ENCODE assay signal across 28 cellular contexts in genomic region chr6:167336818-167337217, GRCh38. TPM values are rescaled to one million over a fixed set of nuclear protein-coding genes. Genes with fewer than 3 reads are reported as not detected.
DNase-seq lines count a peak whose midpoint lies in the region; ATAC-seq and TF ChIP-seq lines count a peak whose summit lies in the region.
"Had no signal": no experiment of that assay in that cellular context is flagged by ENCODE, and none has a peak within 500 bp of the region (broad histone marks: within the 10 kb centered on the region; RNA-seq: fewer than 3 reads in every experiment).

No MANE protein-coding gene starts in this region.

- H2AFZ ChIP-seq in osteoblast (ENCODE audit: low read length): no peak overlapping the region
- H2AFZ ChIP-seq: PC-9 had no signal

- H3K9ac ChIP-seq in BLaER1 treated with 17β-estradiol and CSF1 and Interleukin-3, amounts not matched to agents 10 nM and 100 nM: peak overlapping the region in 3 of 11 experiments; percentile 12 to 44 (median 39); a peak in 4 of 22 replicates

- no peaks in the 10 kb centered on the region; a peak in 1 of 22 replicates for H4K20me1 ChIP-seq in BLaER1 treated with 17β-estradiol and CSF1 and Interleukin-3, amounts not matched to agents 10 nM and 100 nM
- H4K20me1 ChIP-seq in osteoblast (ENCODE audit: insufficient read depth, low read length): no peaks in the 10 kb centered on the region

- in situ Hi-C loops in transverse colon (cut with MboI; ENCODE audit: low pct_ligation_motif_present in 1 of 4, low pct_unique_long_range_greater_than_20kb in 1 of 4, low sequenced_read_pairs in 3 of 4): no loop called here

- intact Hi-C loops in transverse colon (cut with DNase I; ENCODE audit: low total_unique reads): no loop called here

- no peaks in the 10 kb centered on the region for H3K36me3 ChIP-seq in BLaER1 treated with 17β-estradiol and CSF1 and Interleukin-3, amounts not matched to agents 10 nM and 100 nM
- no peaks in the 10 kb centered on the region for H3K36me3 ChIP-seq in MG63
- H3K36me3 ChIP-seq in osteoblast (ENCODE audit: insufficient read depth, low read length): no peaks in the 10 kb centered on the region
- H3K36me3 ChIP-seq in transverse colon: no peaks in the 10 kb centered on the region

- peak; percentile 40 for ATAC-seq in left lobe of liver
- ATAC-seq: A549, K562 had no signal

- TF ChIP-seq CTCF in osteoblast (IDR thresholded peaks at IDR 0.05; ENCODE audit: extremely low read depth, low read depth, low read length) (no peak), transverse colon (IDR thresholded peaks at IDR 0.05) (no peak)

- no peak for TF ChIP-seq EP300 in transverse colon (IDR thresholded peaks at IDR 0.05; ENCODE audit: low read depth)

- H3K9me3 ChIP-seq in BLaER1 treated with 17β-estradiol and CSF1 and Interleukin-3, amounts not matched to agents 10 nM and 100 nM (replicated peaks in 1 of 11): peaks cover 0 to 19% (median 4%) of the 10 kb centered on the region in 11 experiments; a peak in 8 of 22 replicates
- no peaks in the 10 kb centered on the region for H3K9me3 ChIP-seq in MG63
- H3K9me3 ChIP-seq in osteoblast (ENCODE audit: low read depth, low read length): peaks cover 3% of the 10 kb centered on the region
- no peaks in the 10 kb centered on the region for H3K9me3 ChIP-seq in transverse colon
- H3K9me3 ChIP-seq: A549 had no signal

- H3K4me1 ChIP-seq in BLaER1 treated with 17β-estradiol and CSF1 and Interleukin-3, amounts not matched to agents 10 nM and 100 nM: peaks cover 7 to 47% (median 30%) of the 10 kb centered on the region in 10 experiments; a peak in 19 of 20 replicates
- H3K4me1 ChIP-seq in osteoblast (ENCODE audit: insufficient read depth, low read length) (no peaks in the 10 kb centered on the region), transverse colon (no peaks in the 10 kb centered on the region)

- peak overlapping the region in 4 of 11 experiments; percentile 40 to 52 (median 46); a peak in 7 of 22 replicates for H3K27ac ChIP-seq in BLaER1 treated with 17β-estradiol and CSF1 and Interleukin-3, amounts not matched to agents 10 nM and 100 nM
- H3K27ac ChIP-seq in osteoblast (ENCODE audit: low read depth, low read length): no peak overlapping the region
- H3K27ac ChIP-seq in transverse colon: no peak overlapping the region
- H3K27ac ChIP-seq: A549, PC-9 had no signal

- TF ChIP-seq POLR2A in transverse colon (IDR thresholded peaks at IDR 0.05): no peak

- H3K79me2 ChIP-seq in osteoblast (ENCODE audit: insufficient read depth, low read length): no peaks in the 10 kb centered on the region

- H3K4me3 ChIP-seq in BLaER1 treated with 17β-estradiol and CSF1 and Interleukin-3, amounts not matched to agents 10 nM and 100 nM: 0 out of 20 replicates have a peak overlapping the region, but pooled peaks of 1 of the 10 experiments have one; percentile 12
- H3K4me3 ChIP-seq in MG63 (no peak overlapping the region), osteoblast (ENCODE audit: insufficient read depth, low read length) (no peak overlapping the region), transverse colon (no peak overlapping the region)
- H3K4me3 ChIP-seq: A549, K562, PC-9 had no signal

- DNase-seq in MG63 (peak; percentile 67), left lobe of liver (ENCODE audit: low spot score) (no peak), osteoblast (ENCODE audit: insufficient read length, low spot score, missing footprints) (peak; percentile 43), transverse colon (no peak), mesenteric fat pad (ENCODE audit: low spot score) (no peak), mucosa of gallbladder (ENCODE audit: low spot score) (no peak)
- DNase-seq: AML-193; CD8-positive, alpha-beta memory T cell; DMS 273 treated with DMSO at 0.1 percent for 48 hours; DND-41; H7; NCI-H1105 treated with DMSO at 0.1 percent for 48 hours; NCI-H146; NCI-H1930; NCI-H2107; NCI-H446; NCI-H524 treated with DMSO at 0.1 percent for 48 hours; NCI-H82; PC-9; Right ventricle myocardium superior; RPMI8226 had no signal

- H3K4me2 ChIP-seq in BLaER1 treated with 17β-estradiol and CSF1 and Interleukin-3, amounts not matched to agents 10 nM and 100 nM: peak overlapping the region; percentile 46 to 85 (median 72)
- H3K4me2 ChIP-seq in osteoblast (ENCODE audit: insufficient read depth, low read length): no peak overlapping the region
- H3K4me2 ChIP-seq: A549, PC-9 had no signal

- 70 to 71% methylated on average over 2 to 4 of the region's 4 CpGs for WGBS in transverse colon (ENCODE audit: low coverage in 1 of 2), 2 donors

- H3K27me3 ChIP-seq in BLaER1 treated with 17β-estradiol and CSF1 and Interleukin-3, amounts not matched to agents 10 nM and 100 nM: no peaks in the 10 kb centered on the region
- no peaks in the 10 kb centered on the region; the same call in 1 of the 2 replicates for H3K27me3 ChIP-seq in MG63
- no peaks in the 10 kb centered on the region for H3K27me3 ChIP-seq in osteoblast (ENCODE audit: insufficient read depth, low read length)
- no peaks in the 10 kb centered on the region for H3K27me3 ChIP-seq in transverse colon

RNA-seq across cellular contexts. Expression of gene TTLL2, which starts 11.9 kb away (rescaled TPM):
- total RNA-seq in MG63 (2014; rRNA removed; shearing (Covaris generic); ENCODE audit: low replicate concordance): not detected in 2 replicates
- total RNA-seq in left lobe of liver: not detected
- total RNA-seq in osteoblast: not detected in 2 replicates
- not detected for total RNA-seq in transverse colon
- not detected for total RNA-seq in mesenteric fat pad
- not detected for total RNA-seq in mucosa of gallbladder
- total RNA-seq: CD8-positive, alpha-beta memory T cell; H7; HT-29; K562; LHCN-M2; MCF 10A; PC-9; Right ventricle myocardium superior; SK-MEL-5 had no signal

RNA-seq across cellular contexts. Expression of gene UNC93A, which starts 45.7 kb away (rescaled TPM):
- total RNA-seq in MG63 (2014; rRNA removed; shearing (Covaris generic); ENCODE audit: low replicate concordance): not detected in 2 replicates
- total RNA-seq in left lobe of liver (5.3 TPM), osteoblast (not detected in 2 replicates), transverse colon (not detected), mesenteric fat pad (not detected), mucosa of gallbladder (14.3 TPM)
- total RNA-seq: CD8-positive, alpha-beta memory T cell; K562; LHCN-M2; MCF 10A; PC-9; Right ventricle myocardium superior; SK-MEL-5 had no signal

Comparison
In these comparisons a context has a peak if more than half of its experiments do, and no peak if none do; other contexts are left out.
1. DNase-seq: peak in MG63 (single experiment) and osteoblast (single experiment); none in left lobe of liver (single experiment), transverse colon (single experiment), mesenteric fat pad (single experiment) and mucosa of gallbladder (single experiment).